Comparison of ENCODE assay signal across 23 cellular contexts in genomic region chr3:159850481-159850880, GRCh38. TPM values are rescaled to one million over a fixed set of nuclear protein-coding genes. Genes with fewer than 3 reads are reported as not detected.
DNase-seq lines count a peak whose midpoint lies in the region; ATAC-seq and TF ChIP-seq lines count a peak whose summit lies in the region.
"Had no signal": no experiment of that assay in that cellular context is flagged by ENCODE, and none has a peak within 500 bp of the region (broad histone marks: within the 10 kb centered on the region; RNA-seq: fewer than 3 reads in every experiment).

No MANE protein-coding gene starts in this region.

- H3K36me3 ChIP-seq in heart right ventricle (no peaks in the 10 kb centered on the region), gastroesophageal sphincter (no peaks in the 10 kb centered on the region)
- H3K36me3 ChIP-seq: BLaER1, esophagus squamous epithelium had no signal

- intact Hi-C loops in heart right ventricle (cut with DNase I): loop anchor here in 2 of 10 donors (5.0 to 10.0 kb wide), 2 partner anchors 86 to 88 kb away; no protein-coding TSS in a partner anchor
- intact Hi-C loops in cardiac septum (cut with DNase I): no loop called here

- no peak for TF ChIP-seq EP300 in gastroesophageal sphincter (IDR thresholded peaks at IDR 0.05)

- H3K9me3 Mint-ChIP-seq in activated naive CD8-positive, alpha-beta T cell treated with anti-CD3 and anti-CD28 coated beads, Interleukin-2, amount 50 U/mL, for 24 hours: no peaks in the 10 kb centered on the region
- no peaks in the 10 kb centered on the region for H3K9me3 Mint-ChIP-seq in mesothelial cell of epicardium
- H3K9me3 Mint-ChIP-seq: activated CD4-positive, alpha-beta memory T cell treated with anti-CD3 and anti-CD28 coated beads for 36 hours; stimulated activated naive CD8-positive, alpha-beta T cell treated with anti-CD3 and anti-CD28 coated beads, Interleukin-15, amount 100 ng/mL, for 72 hours; type B pancreatic cell had no signal

- H3K4me3 ChIP-seq in heart right ventricle (no peak overlapping the region), gastroesophageal sphincter (no peak overlapping the region)
- H3K4me3 ChIP-seq: A549, BLaER1, esophagus squamous epithelium, GM12878 had no signal

- H3K27me3 Mint-ChIP-seq in activated naive CD8-positive, alpha-beta T cell treated with anti-CD3 and anti-CD28 coated beads, Interleukin-2, amount 50 U/mL, for 24 hours: peaks cover 7% of the 10 kb centered on the region
- no peaks in the 10 kb centered on the region for H3K27me3 Mint-ChIP-seq in mesothelial cell of epicardium (ENCODE audit: low read depth)
- H3K27me3 Mint-ChIP-seq: type B pancreatic cell had no signal

- no peak for TF ChIP-seq CTCF in heart right ventricle (IDR thresholded peaks at IDR 0.05)
- no peak for TF ChIP-seq CTCF in gastroesophageal sphincter (IDR thresholded peaks at IDR 0.05)
- TF ChIP-seq CTCF in mesothelial cell of epicardium (IDR thresholded peaks at IDR 0.05; ENCODE audit: unreplicated experiment): no peak

- H3K27ac ChIP-seq in heart right ventricle (peak overlapping the region in 9 of 10 donors; percentile 17 to 94 (median 90)), gastroesophageal sphincter (peak overlapping the region in 3 of 4 donors; percentile 84 to 91 (median 89))
- H3K27ac ChIP-seq: A549, BLaER1 had no signal

- no peak for TF ChIP-seq POLR2A in gastroesophageal sphincter (IDR thresholded peaks at IDR 0.05)

- H3K4me1 Mint-ChIP-seq in activated naive CD8-positive, alpha-beta T cell treated with anti-CD3 and anti-CD28 coated beads, Interleukin-2, amount 50 U/mL, for 24 hours: no peaks in the 10 kb centered on the region
- peaks cover 53% of the 10 kb centered on the region for H3K4me1 Mint-ChIP-seq in mesothelial cell of epicardium
- H3K4me1 Mint-ChIP-seq: stimulated activated naive CD8-positive, alpha-beta T cell treated with anti-CD3 and anti-CD28 coated beads, Interleukin-15, amount 100 ng/mL, for 72 hours had no signal

- peaks cover 9 to 100% (median 70%) of the 10 kb centered on the region in 9 donors for H3K4me1 ChIP-seq in heart right ventricle
- H3K4me1 ChIP-seq in gastroesophageal sphincter: peaks cover 14 to 100% (median 24%) of the 10 kb centered on the region in 3 donors

- 47 to 50% methylated on average over 4 of the region's 4 CpGs for WGBS in heart right ventricle, 2 donors
- 42 to 51% methylated on average over 4 of the region's 4 CpGs for WGBS in gastroesophageal sphincter (ENCODE audit: low coverage in 1 of 2), 2 donors

- DNase-seq in heart right ventricle: no peak
- DNase-seq in cardiac septum (ENCODE audit: low spot score): no peak
- DNase-seq in NOMO-1 treated with DMSO at 0.1 percent for 48 hours (lab: John Stamatoyannopoulos, UW; ENCODE audit: unreplicated experiment): peak; percentile 61
- no peak for DNase-seq in activated naive CD8-positive, alpha-beta T cell treated with anti-CD3 and anti-CD28 coated beads, Interleukin-2, amount 50 U/mL, for 24 hours
- DNase-seq in mesothelial cell of epicardium (ENCODE audit: low spot score in 2 of 2, unreplicated experiment in 2 of 2): no peak
- DNase-seq: activated CD4-positive, alpha-beta memory T cell treated with anti-CD3 and anti-CD28 coated beads for 36 hours; effector memory CD4-positive, alpha-beta T cell; esophagus squamous epithelium; NCI-H1105; NCI-H2029; NCI-H526 treated with DMSO at 0.1 percent for 48 hours; stimulated activated naive CD8-positive, alpha-beta T cell treated with anti-CD3 and anti-CD28 coated beads, Interleukin-15, amount 100 ng/mL, for 72 hours; T-helper 9 cell had no signal

- H3K9me3 ChIP-seq in heart right ventricle (peaks cover 0 to 12% (median 0%) of the 10 kb centered on the region in 11 donors), gastroesophageal sphincter (no peaks in the 10 kb centered on the region)
- H3K9me3 ChIP-seq: A549, esophagus squamous epithelium had no signal

- H3K27ac Mint-ChIP-seq in activated naive CD8-positive, alpha-beta T cell treated with anti-CD3 and anti-CD28 coated beads, Interleukin-2, amount 50 U/mL, for 24 hours: no peak overlapping the region
- no peak overlapping the region for H3K27ac Mint-ChIP-seq in mesothelial cell of epicardium
- H3K27ac Mint-ChIP-seq: activated CD4-positive, alpha-beta memory T cell treated with anti-CD3 and anti-CD28 coated beads for 36 hours; activated naive CD8-positive, alpha-beta T cell; type B pancreatic cell had no signal

- H3K36me3 Mint-ChIP-seq in activated naive CD8-positive, alpha-beta T cell treated with anti-CD3 and anti-CD28 coated beads, Interleukin-2, amount 50 U/mL, for 24 hours (ENCODE audit: low read depth): no peaks in the 10 kb centered on the region
- no peaks in the 10 kb centered on the region for H3K36me3 Mint-ChIP-seq in mesothelial cell of epicardium
- H3K36me3 Mint-ChIP-seq: activated CD4-positive, alpha-beta memory T cell treated with anti-CD3 and anti-CD28 coated beads for 36 hours; activated naive CD8-positive, alpha-beta T cell had no signal

- H3K27me3 ChIP-seq in heart right ventricle: no peaks in the 10 kb centered on the region
- no peaks in the 10 kb centered on the region for H3K27me3 ChIP-seq in gastroesophageal sphincter
- H3K27me3 ChIP-seq: BLaER1, esophagus squamous epithelium had no signal

- ATAC-seq in heart right ventricle (no peak), gastroesophageal sphincter (no peak), HG03108 (IDR thresholded peaks at IDR 0.05; ENCODE audit: unreplicated experiment) (no peak), HG03442 (IDR thresholded peaks at IDR 0.05; ENCODE audit: unreplicated experiment) (no peak)
- ATAC-seq in activated naive CD8-positive, alpha-beta T cell treated with anti-CD3 and anti-CD28 coated beads, Interleukin-2, amount 50 U/mL, for 24 hours: no peak
- ATAC-seq: A549; GM12878; sciatic nerve; stimulated activated naive CD8-positive, alpha-beta T cell treated with anti-CD3 and anti-CD28 coated beads, Interleukin-15, amount 100 ng/mL, for 72 hours had no signal

- no peak overlapping the region for H3K4me3 Mint-ChIP-seq in activated naive CD8-positive, alpha-beta T cell treated with anti-CD3 and anti-CD28 coated beads, Interleukin-2, amount 50 U/mL, for 24 hours
- no peak overlapping the region for H3K4me3 Mint-ChIP-seq in mesothelial cell of epicardium
- H3K4me3 Mint-ChIP-seq: activated CD4-positive, alpha-beta memory T cell treated with anti-CD3 and anti-CD28 coated beads for 36 hours; activated naive CD8-positive, alpha-beta T cell; neural crest cell; stimulated activated naive CD8-positive, alpha-beta T cell treated with anti-CD3 and anti-CD28 coated beads, Interleukin-15, amount 100 ng/mL, for 72 hours; type B pancreatic cell had no signal

RNA-seq across cellular contexts. Expression of gene SCHIP1, which starts 10.8 kb away (rescaled TPM):
- total RNA-seq in heart right ventricle: 10 to 100 TPM; 35.4 to 66.2 (median 57.9) TPM
- 10 to 100 TPM; 14.8 to 62.5 TPM for polyA plus RNA-seq in heart right ventricle
- total RNA-seq in cardiac septum: 52.3 TPM
- 10 to 100 TPM; 19.6 to 47.1 (median 30.2) TPM for total RNA-seq in gastroesophageal sphincter
- 9.2 to 10.6 TPM (median 9.8 TPM) in 3 replicates for total RNA-seq in mesothelial cell of epicardium
